In the genomic region with DNA sequence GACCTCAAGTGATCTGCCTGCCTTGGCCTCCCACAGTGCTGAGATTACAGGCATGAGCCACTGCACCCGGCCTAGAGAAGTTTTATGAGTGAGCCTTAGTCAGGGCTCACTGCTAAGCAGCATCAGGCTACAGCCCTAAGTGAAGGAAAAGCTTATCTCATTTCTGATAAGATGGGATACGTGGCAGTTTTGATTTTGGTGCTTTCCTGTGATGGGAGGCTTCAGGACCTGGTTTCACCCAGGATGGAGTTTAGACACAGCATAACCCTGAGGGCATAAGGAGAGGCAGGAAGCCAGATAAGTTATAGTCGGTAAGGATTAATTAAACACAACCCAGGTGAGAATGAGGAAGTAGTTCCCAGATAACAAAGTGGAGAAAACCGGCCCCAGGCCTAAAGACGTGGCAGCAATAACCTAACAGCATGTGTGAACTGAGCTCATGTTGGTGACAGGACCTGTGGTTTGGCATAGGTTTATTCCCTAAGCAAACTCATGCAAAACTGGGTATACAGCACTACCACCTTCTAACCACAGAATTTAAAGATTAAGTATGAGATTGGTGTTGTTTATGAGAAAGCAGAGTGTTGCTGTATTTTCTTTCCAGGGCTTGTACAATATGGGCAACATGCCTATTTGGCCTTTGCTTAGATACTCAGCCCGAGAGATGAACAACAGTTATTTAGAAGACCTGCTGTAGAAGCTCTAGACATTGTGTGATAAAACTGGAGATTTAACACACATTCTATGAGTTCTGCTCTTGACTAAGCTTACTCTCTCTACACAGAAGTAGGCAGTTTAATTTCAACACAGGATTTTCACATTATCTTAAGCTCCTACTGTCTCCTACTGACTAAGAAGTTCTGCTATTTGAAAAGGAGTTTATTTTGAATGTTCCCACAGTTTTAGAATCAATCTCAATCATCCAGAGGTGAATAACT, we compare ENCODE assay signal across 2 cellular contexts.
TF ChIP-seq lines count a peak whose summit lies in the region.

No MANE protein-coding gene starts in this region.

TF ChIP-seq in IMR-90, 13 proteins besides CTCF, POLR2A, EP300 and RAD21:
- TF ChIP-seq RFX5 (IDR thresholded peaks at IDR 0.05; ENCODE audit: low read depth, low read length) (no peak), FOS (IDR thresholded peaks at IDR 0.05; ENCODE audit: low read depth, low read length) (no peak), RCOR1 (IDR thresholded peaks at IDR 0.05; ENCODE audit: insufficient replicate concordance, low read length) (no peak), MAZ (IDR thresholded peaks at IDR 0.05; ENCODE audit: borderline replicate concordance, low read depth, low read length) (no peak), CHD1 (IDR thresholded peaks at IDR 0.05; ENCODE audit: low read depth, low read length) (no peak), MXI1 (IDR thresholded peaks at IDR 0.05; ENCODE audit: borderline replicate concordance, low read depth, low read length) (no peak), SMC3 (IDR thresholded peaks at IDR 0.05; ENCODE audit: low read depth, low read length) (no peak), BHLHE40 (IDR thresholded peaks at IDR 0.05; ENCODE audit: low read depth, low read length) (no peak), NFE2L2 (IDR thresholded peaks at IDR 0.05; ENCODE audit: low read depth, low read length) (no peak), CEBPB (IDR thresholded peaks at IDR 0.05; ENCODE audit: low read depth, low read length) (no peak), MAFK (IDR thresholded peaks at IDR 0.05; ENCODE audit: low read depth, low read length) (no peak)
- TF ChIP-seq, protein P1, sequence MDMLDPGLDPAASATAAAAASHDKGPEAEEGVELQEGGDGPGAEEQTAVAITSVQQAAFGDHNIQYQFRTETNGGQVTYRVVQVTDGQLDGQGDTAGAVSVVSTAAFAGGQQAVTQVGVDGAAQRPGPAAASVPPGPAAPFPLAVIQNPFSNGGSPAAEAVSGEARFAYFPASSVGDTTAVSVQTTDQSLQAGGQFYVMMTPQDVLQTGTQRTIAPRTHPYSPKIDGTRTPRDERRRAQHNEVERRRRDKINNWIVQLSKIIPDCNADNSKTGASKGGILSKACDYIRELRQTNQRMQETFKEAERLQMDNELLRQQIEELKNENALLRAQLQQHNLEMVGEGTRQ (IDR thresholded peaks at IDR 0.05; ENCODE audit: low read depth, low read length), result no peak
- TF ChIP-seq, protein P2, sequence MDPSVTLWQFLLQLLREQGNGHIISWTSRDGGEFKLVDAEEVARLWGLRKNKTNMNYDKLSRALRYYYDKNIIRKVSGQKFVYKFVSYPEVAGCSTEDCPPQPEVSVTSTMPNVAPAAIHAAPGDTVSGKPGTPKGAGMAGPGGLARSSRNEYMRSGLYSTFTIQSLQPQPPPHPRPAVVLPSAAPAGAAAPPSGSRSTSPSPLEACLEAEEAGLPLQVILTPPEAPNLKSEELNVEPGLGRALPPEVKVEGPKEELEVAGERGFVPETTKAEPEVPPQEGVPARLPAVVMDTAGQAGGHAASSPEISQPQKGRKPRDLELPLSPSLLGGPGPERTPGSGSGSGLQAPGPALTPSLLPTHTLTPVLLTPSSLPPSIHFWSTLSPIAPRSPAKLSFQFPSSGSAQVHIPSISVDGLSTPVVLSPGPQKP (IDR thresholded peaks at IDR 0.05; ENCODE audit: borderline replicate concordance, low read depth, low read length), result no peak
TF ChIP-seq in IMR-90: peak in this region for 0.

TF ChIP-seq in K562, 482 proteins besides CTCF, POLR2A, EP300 and RAD21:
- 0 out of 2 replicates have a peak, but pooled peaks have one; percentile 10 for TF ChIP-seq SPI1 (IDR thresholded peaks at IDR 0.05; ENCODE audit: borderline replicate concordance, low read depth, low read length)
- no peak for TF ChIP-seq CCAR2 (IDR thresholded peaks at IDR 0.05; ENCODE audit: low read depth, low read length)
